ENCODE assay signal across 1 cellular context in genomic region chr6:40917603-40918002, GRCh38.
TF ChIP-seq lines count a peak whose summit lies in the region.

No MANE protein-coding gene starts in this region.

TF ChIP-seq in H1, 55 proteins besides CTCF, POLR2A, EP300 and RAD21 (continued from another document):
- TF ChIP-seq CHD7 (IDR thresholded peaks at IDR 0.05; ENCODE audit: insufficient replicate concordance, low read length) (no peak), E2F6 (IDR thresholded peaks at IDR 0.05) (no peak), FOSL1 (IDR thresholded peaks at IDR 0.05; ENCODE audit: insufficient read depth, low read depth, low read length) (no peak), CBX5 (IDR thresholded peaks at IDR 0.05; ENCODE audit: low read depth, low read length) (no peak), CHD1 (IDR thresholded peaks at IDR 0.05; ENCODE audit: low read depth, low read length) (no peak), ASH2L (IDR thresholded peaks at IDR 0.05; ENCODE audit: low read length) (no peak)
